ENCODE assay signal across 23 cellular contexts in the genomic region with DNA sequence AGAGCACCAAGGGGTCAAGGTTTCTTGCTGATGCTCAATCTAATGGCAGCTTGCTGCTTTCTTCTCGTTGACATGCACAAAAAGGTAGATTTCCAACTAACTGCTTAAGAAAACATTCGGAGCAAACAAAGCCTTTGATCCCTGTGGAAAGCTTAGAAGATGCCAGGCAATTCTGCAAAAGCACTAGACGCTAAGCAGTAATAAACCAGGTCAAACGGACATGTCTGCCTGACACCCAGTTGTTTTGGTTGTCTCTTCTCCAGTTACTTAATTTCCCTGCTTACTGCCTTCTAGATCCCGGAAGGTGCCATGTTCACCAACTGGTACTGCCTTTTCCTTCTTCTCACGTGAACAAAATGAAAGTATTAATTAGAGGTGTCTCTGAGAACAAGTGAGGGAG.
"Had no signal": no experiment of that assay in that cellular context is flagged by ENCODE, and none has a peak within 500 bp of the region (broad histone marks: within the 10 kb centered on the region; RNA-seq: fewer than 3 reads in every experiment).

No MANE protein-coding gene starts in this region.

- H3K4me1 ChIP-seq: colonic mucosa, esophagus muscularis mucosa, heart right ventricle, left lung, lower lobe of right lung had no signal

- H3K9me3 ChIP-seq: colonic mucosa, esophagus muscularis mucosa, heart right ventricle, left lung, lower lobe of right lung had no signal

- H3K27ac ChIP-seq: colonic mucosa, esophagus muscularis mucosa, foreskin keratinocyte, heart right ventricle, left lung, lower lobe of right lung had no signal

- ATAC-seq: effector memory CD8-positive, alpha-beta T cell; heart right ventricle; left colon; left lung; left ventricle myocardium superior; lower lobe of right lung had no signal

- DNase-seq: cerebellar nuclear complex; colonic mucosa; cortex of kidney; effector CD8-positive, alpha-beta T cell; effector memory CD8-positive, alpha-beta T cell; foreskin keratinocyte; glutamatergic neuron; head of caudate nucleus; heart right ventricle; hypothalamus; immature natural killer cell; islet precursor cell; kidney; kidney glomerular epithelial cell; left colon; left lung; left ventricle myocardium superior; lower lobe of right lung; mesenchymal stem cell; midbrain had no signal

- H3K36me3 Mint-ChIP-seq: immature natural killer cell had no signal

- H3K9me3 Mint-ChIP-seq: central memory CD8-positive, alpha-beta T cell; dendritic cell treated with granulocyte-macrophage colony-stimulating factor and Interleukin-4, amounts not matched to agents 40 ng/mL and 50 ng/mL, for 4 days; effector memory CD8-positive, alpha-beta T cell; immature natural killer cell had no signal

- H3K27ac Mint-ChIP-seq: dendritic cell treated with granulocyte-macrophage colony-stimulating factor and Interleukin-4, amounts not matched to agents 40 ng/mL and 50 ng/mL, for 4 days; effector memory CD8-positive, alpha-beta T cell; immature natural killer cell had no signal

- H3K4me1 Mint-ChIP-seq: central memory CD8-positive, alpha-beta T cell had no signal

- H3K27me3 ChIP-seq: colonic mucosa, esophagus muscularis mucosa, foreskin keratinocyte, left lung had no signal

- H3K4me3 ChIP-seq: colonic mucosa, esophagus muscularis mucosa, heart right ventricle, left lung, lower lobe of right lung had no signal

- H3K36me3 ChIP-seq: colonic mucosa, esophagus muscularis mucosa, heart right ventricle, left lung, lower lobe of right lung had no signal

- H3K4me3 Mint-ChIP-seq: central memory CD8-positive, alpha-beta T cell; dendritic cell treated with granulocyte-macrophage colony-stimulating factor and Interleukin-4, amounts not matched to agents 40 ng/mL and 50 ng/mL, for 4 days; effector memory CD8-positive, alpha-beta T cell; immature natural killer cell had no signal
